Comparison of ENCODE assay signal across 2 cellular contexts in the genomic region with DNA sequence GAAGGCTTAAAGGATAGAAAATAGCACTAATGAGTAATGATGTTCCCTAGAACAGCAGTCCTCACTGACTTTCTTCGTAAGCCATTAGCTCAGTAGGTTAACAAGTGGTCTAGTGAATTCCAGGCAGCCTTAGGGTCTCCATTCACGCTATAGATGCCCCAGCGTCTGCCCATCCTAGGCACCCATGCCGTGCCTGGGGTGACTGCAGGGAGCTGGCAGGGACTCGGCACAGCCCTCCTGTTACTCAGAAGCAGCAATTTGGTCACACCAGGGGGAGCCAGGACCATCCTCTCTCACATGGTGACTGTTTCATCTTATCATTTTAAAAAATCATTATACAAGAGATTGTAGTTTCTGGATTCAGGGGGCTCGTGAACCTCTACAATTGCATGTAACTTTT.
A peak's percentile ranks its signal among the peaks of the same experiment; 100 is the strongest.
TF ChIP-seq lines count a peak whose summit lies in the region.

No MANE protein-coding gene starts in this region.

TF ChIP-seq in HCT116, 20 proteins besides CTCF, POLR2A, EP300 and RAD21:
- TF ChIP-seq SRF (IDR thresholded peaks at IDR 0.05; ENCODE audit: low read depth) = no peak

TF ChIP-seq in SK-N-SH, 30 proteins besides CTCF, POLR2A, EP300 and RAD21:
- TF ChIP-seq GABPA (IDR thresholded peaks at IDR 0.05; ENCODE audit: low read depth) = no peak
- no peak for TF ChIP-seq MEF2A (IDR thresholded peaks at IDR 0.05; ENCODE audit: borderline replicate concordance, low read depth)
- TF ChIP-seq TEAD4 (IDR thresholded peaks at IDR 0.05; ENCODE audit: borderline replicate concordance, insufficient read depth) = no peak
- no peak for TF ChIP-seq YY1 (IDR thresholded peaks at IDR 0.05; ENCODE audit: low read depth)
- no peak for TF ChIP-seq FOXM1 (IDR thresholded peaks at IDR 0.05; ENCODE audit: low read depth)
- TF ChIP-seq CHD2 (IDR thresholded peaks at IDR 0.05; ENCODE audit: low read length, partially characterized antibody) = no peak
- TF ChIP-seq RXRA (IDR thresholded peaks at IDR 0.05; ENCODE audit: borderline replicate concordance, low read depth) = no peak
- TF ChIP-seq SMC3 (IDR thresholded peaks at IDR 0.05; ENCODE audit: low read depth, low read length) = peak; percentile 12; the same call in 1 of the 2 replicates
